Comparison of ENCODE assay signal across 21 cellular contexts in the genomic region with DNA sequence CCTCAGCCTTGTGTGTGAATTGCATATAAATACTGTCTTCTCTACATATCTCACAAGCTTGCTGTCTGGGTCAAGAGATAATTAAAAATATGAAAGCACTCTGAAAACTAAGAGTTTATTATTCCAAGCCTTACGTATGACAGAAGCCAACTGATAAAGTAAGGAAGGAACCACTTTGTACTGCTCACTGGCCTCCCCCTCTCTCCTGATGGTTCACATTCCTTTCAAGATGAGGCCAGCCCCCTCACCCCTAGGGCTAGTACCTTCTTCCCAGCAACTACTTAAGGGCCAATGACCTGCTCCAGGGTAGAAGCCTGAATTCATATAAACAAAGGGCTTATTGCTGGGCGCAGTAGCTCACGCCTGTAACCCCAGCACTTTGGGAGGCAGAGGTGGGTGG. TPM values are rescaled to one million over a fixed set of nuclear protein-coding genes. Genes with fewer than 3 reads are reported as not detected.
DNase-seq lines count a peak whose midpoint lies in the region; ATAC-seq and TF ChIP-seq lines count a peak whose summit lies in the region.
"Had no signal": no experiment of that assay in that cellular context is flagged by ENCODE, and none has a peak within 500 bp of the region (broad histone marks: within the 10 kb centered on the region; RNA-seq: fewer than 3 reads in every experiment).

No MANE protein-coding gene starts in this region.

- H3K27me3 ChIP-seq in H9 (ENCODE audit: insufficient read depth, low read length), result no peaks in the 10 kb centered on the region
- no peaks in the 10 kb centered on the region for H3K27me3 ChIP-seq in neutrophil
- H3K27me3 ChIP-seq: BLaER1 treated with 17β-estradiol and CSF1 and Interleukin-3, amounts not matched to agents 10 nM and 100 nM; esophagus muscularis mucosa; gastroesophageal sphincter; SJSA1 had no signal

- H4K20me1 ChIP-seq in H9 (ENCODE audit: control insufficient read depth, insufficient read depth, insufficient read length), result no peaks in the 10 kb centered on the region
- H4K20me1 ChIP-seq: BLaER1 treated with 17β-estradiol and CSF1 and Interleukin-3, amounts not matched to agents 10 nM and 100 nM had no signal

- no peak overlapping the region for H2AFZ ChIP-seq in H9 (ENCODE audit: low read length)

- no peak overlapping the region for H3K27ac ChIP-seq in H9 (ENCODE audit: insufficient read length, low read depth, low read length)
- H3K27ac ChIP-seq in neutrophil, result peak overlapping the region; percentile 13
- H3K27ac ChIP-seq: esophagus muscularis mucosa, gastroesophageal sphincter, prostate gland, SJSA1 had no signal

- CTCF ChIA-PET in activated CD8-positive, alpha-beta memory T cell treated with anti-CD3 and anti-CD28 coated beads, Interleukin-2, amount 10 ng/mL, durations not matched to agents 7 days and 5 days (lab: Charles Lee), result interaction anchor here (1.2 to 8.1 kb wide), 6 partner anchors 8 to 179 kb away, joined by 3 to 37 read pairs (median 4); no protein-coding TSS in a partner anchor

- peaks cover 2% of the 10 kb centered on the region for H3K9me3 Mint-ChIP-seq in activated CD8-positive, alpha-beta memory T cell treated with anti-CD3 and anti-CD28 coated beads, Interleukin-2, amount 10 ng/mL, durations not matched to agents 7 days and 5 days (ENCODE audit: low read depth)
- H3K9me3 Mint-ChIP-seq in H9, result peaks cover 59 to 75% of the 10 kb centered on the region in 2 experiments
- no peaks in the 10 kb centered on the region for H3K9me3 Mint-ChIP-seq in activated T-helper 17 cell treated with anti-CD3 and anti-CD28 coated beads, Interleukin-2, amount 50 U/mL, for 72 hours
- H3K9me3 Mint-ChIP-seq: IgD-negative memory B cell had no signal

- no peak overlapping the region for H3K4ac ChIP-seq in H9 (ENCODE audit: low read depth, low read length)

- no peak overlapping the region for H2BK15ac ChIP-seq in H9 (ENCODE audit: low read depth, low read length)

- no peak overlapping the region for H4K8ac ChIP-seq in H9 (replicated peaks; ENCODE audit: insufficient read length, low read depth, low read length)

- TF ChIP-seq CTCF in H9 (conservative IDR thresholded peaks at IDR 0.05) (no peak), neutrophil (IDR thresholded peaks at IDR 0.05) (no peak)

- no peak overlapping the region for H2BK12ac ChIP-seq in H9 (ENCODE audit: insufficient read length, low read depth, low read length)

- no peak overlapping the region for H4K5ac ChIP-seq in H9 (ENCODE audit: insufficient read length, low read depth, low read length)

- no peak overlapping the region for H3K4me3 ChIP-seq in neutrophil (ENCODE audit: low read depth in 1 of 2, low read length in 1 of 2)
- H3K4me3 ChIP-seq: BLaER1 treated with 17β-estradiol and CSF1 and Interleukin-3, amounts not matched to agents 10 nM and 100 nM; esophagus muscularis mucosa; gastroesophageal sphincter; GM12878; prostate gland; SJSA1; smooth muscle cell had no signal

- H3K4me1 ChIP-seq in H9 (ENCODE audit: insufficient read depth, low read length), result peaks cover 4% of the 10 kb centered on the region; the same call in 1 of the 2 replicates
- H3K4me1 ChIP-seq in neutrophil (ENCODE audit: control insufficient read depth in 1 of 2, insufficient read depth in 1 of 2, low read depth in 1 of 2, low read length in 1 of 2), result peaks cover 37 to 43% of the 10 kb centered on the region in 2 experiments
- H3K4me1 ChIP-seq: prostate gland had no signal

- no peak overlapping the region for H3K18ac ChIP-seq in H9 (ENCODE audit: insufficient read length, low read depth, low read length)

- no peak for DNase-seq in activated CD8-positive, alpha-beta memory T cell treated with anti-CD3 and anti-CD28 coated beads, Interleukin-2, amount 10 ng/mL, durations not matched to agents 7 days and 5 days
- no peak for DNase-seq in activated CD8-positive, alpha-beta memory T cell treated with anti-CD3 and anti-CD28 coated beads, Interleukin-2, amount 50 U/mL, for 4 hours
- DNase-seq in H9, result peak; percentile 42
- DNase-seq in cerebellar nuclear complex (lab: John Stamatoyannopoulos, UW), result no peak
- DNase-seq: aorta, GF-D8, left cardiac atrium had no signal

- H3K4me1 Mint-ChIP-seq in activated CD8-positive, alpha-beta memory T cell treated with anti-CD3 and anti-CD28 coated beads, Interleukin-2, amount 10 ng/mL, durations not matched to agents 7 days and 5 days, result peaks cover 46% of the 10 kb centered on the region
- H3K4me1 Mint-ChIP-seq in H9, result peaks cover 21 to 27% of the 10 kb centered on the region in 2 experiments
- peaks cover 28% of the 10 kb centered on the region for H3K4me1 Mint-ChIP-seq in activated T-helper 17 cell treated with anti-CD3 and anti-CD28 coated beads, Interleukin-2, amount 50 U/mL, for 72 hours

- WGBS in H9 (ENCODE audit: extremely low coverage, insufficient read length, low lambda C conversion rate), result no CpG with 5 or more reads among the region's 3 CpGs

- no peaks in the 10 kb centered on the region for H3K36me3 ChIP-seq in neutrophil
- H3K36me3 ChIP-seq: BLaER1 treated with 17β-estradiol and CSF1 and Interleukin-3, amounts not matched to agents 10 nM and 100 nM; esophagus muscularis mucosa; gastroesophageal sphincter; prostate gland; SJSA1 had no signal

- no peaks in the 10 kb centered on the region for H3K79me1 ChIP-seq in H9 (ENCODE audit: insufficient read depth, low read depth, low read length, poor library complexity, severe bottlenecking)

- peaks cover 28% of the 10 kb centered on the region for H3K9me3 ChIP-seq in H9 (ENCODE audit: control insufficient read depth, low read depth, low read length)
- no peaks in the 10 kb centered on the region for H3K9me3 ChIP-seq in neutrophil
- H3K9me3 ChIP-seq: esophagus muscularis mucosa, gastroesophageal sphincter, prostate gland, SJSA1 had no signal

- no peaks in the 10 kb centered on the region for H3K23me2 ChIP-seq in H9 (ENCODE audit: insufficient read length, low read depth, low read length, poor library complexity, severe bottlenecking)

- H3K4me3 Mint-ChIP-seq in activated CD8-positive, alpha-beta memory T cell treated with anti-CD3 and anti-CD28 coated beads, Interleukin-2, amount 10 ng/mL, durations not matched to agents 7 days and 5 days, result no peak overlapping the region
- H3K4me3 Mint-ChIP-seq in H9, result no peak overlapping the region; a peak in 1 of 5 replicates
- H3K4me3 Mint-ChIP-seq in activated T-helper 17 cell treated with anti-CD3 and anti-CD28 coated beads, Interleukin-2, amount 50 U/mL, for 72 hours, result peak overlapping the region; percentile 89

- H4K91ac ChIP-seq in H9 (ENCODE audit: insufficient read length, low read depth, low read length), result no peak overlapping the region

- H3K79me2 ChIP-seq in H9 (ENCODE audit: insufficient read depth, low read length), result no peaks in the 10 kb centered on the region

- H3K27ac Mint-ChIP-seq in activated CD8-positive, alpha-beta memory T cell treated with anti-CD3 and anti-CD28 coated beads, Interleukin-2, amount 10 ng/mL, durations not matched to agents 7 days and 5 days, result peak overlapping the region; percentile 98
- H3K27ac Mint-ChIP-seq in H9, result no peak overlapping the region; a peak in 1 of 7 replicates
- H3K27ac Mint-ChIP-seq in activated T-helper 17 cell treated with anti-CD3 and anti-CD28 coated beads, Interleukin-2, amount 50 U/mL, for 72 hours, result peak overlapping the region; percentile 99

- ATAC-seq in activated CD8-positive, alpha-beta memory T cell treated with anti-CD3 and anti-CD28 coated beads, Interleukin-2, amount 10 ng/mL, durations not matched to agents 7 days and 5 days, result no peak
- ATAC-seq in activated T-helper 17 cell treated with anti-CD3 and anti-CD28 coated beads, Interleukin-2, amount 50 U/mL, for 72 hours (replicated peaks), result no peak
- ATAC-seq in GM19397 (IDR thresholded peaks at IDR 0.05; ENCODE audit: unreplicated experiment) (no peak), SK-N-SH treated with all-trans-retinoic acid at 6 μM for 48 hours (no peak)
- ATAC-seq: gastroesophageal sphincter, HCT116, left cardiac atrium had no signal

- no peak overlapping the region for H3K14ac ChIP-seq in H9 (ENCODE audit: insufficient read depth, low read length)

- H3K27me3 Mint-ChIP-seq in activated CD8-positive, alpha-beta memory T cell treated with anti-CD3 and anti-CD28 coated beads, Interleukin-2, amount 10 ng/mL, durations not matched to agents 7 days and 5 days, result no peaks in the 10 kb centered on the region
- H3K27me3 Mint-ChIP-seq in H9 (ENCODE audit: low read depth), result peaks cover 9% of the 10 kb centered on the region
- no peaks in the 10 kb centered on the region for H3K27me3 Mint-ChIP-seq in activated T-helper 17 cell treated with anti-CD3 and anti-CD28 coated beads, Interleukin-2, amount 50 U/mL, for 72 hours

- H2BK120ac ChIP-seq in H9 (ENCODE audit: low read depth, low read length, poor library complexity, severe bottlenecking), result no peak overlapping the region

- H3K36me3 Mint-ChIP-seq in activated CD8-positive, alpha-beta memory T cell treated with anti-CD3 and anti-CD28 coated beads, Interleukin-2, amount 10 ng/mL, durations not matched to agents 7 days and 5 days, result peaks cover 1% of the 10 kb centered on the region
- H3K36me3 Mint-ChIP-seq in H9 (ENCODE audit: insufficient read depth in 1 of 3, low read depth in 3 of 3), result peaks cover 0 to 4% (median 3%) of the 10 kb centered on the region in 3 experiments; a peak in 4 of 7 replicates
- H3K36me3 Mint-ChIP-seq in activated T-helper 17 cell treated with anti-CD3 and anti-CD28 coated beads, Interleukin-2, amount 50 U/mL, for 72 hours (ENCODE audit: low read depth), result peaks cover 7% of the 10 kb centered on the region
- H3K36me3 Mint-ChIP-seq: IgD-negative memory B cell had no signal

- H3K23ac ChIP-seq in H9 (ENCODE audit: insufficient read length, low read depth, low read length), result no peak overlapping the region

- H2BK5ac ChIP-seq in H9 (ENCODE audit: insufficient read length, low read length), result no peak overlapping the region

- H2BK20ac ChIP-seq in H9 (ENCODE audit: low read depth, low read length, poor library complexity, severe bottlenecking), result no peak overlapping the region

- no peak overlapping the region for H3K4me2 ChIP-seq in H9 (ENCODE audit: insufficient read depth, insufficient read length, low read length)
- H3K4me2 ChIP-seq: smooth muscle cell had no signal

- no peak overlapping the region for H2AK5ac ChIP-seq in H9 (ENCODE audit: insufficient read length, low read length)

- H3K9ac ChIP-seq in H9 (ENCODE audit: extremely low read depth, insufficient read length, low read length), result no peak overlapping the region
- H3K9ac ChIP-seq: BLaER1 treated with 17β-estradiol and CSF1 and Interleukin-3, amounts not matched to agents 10 nM and 100 nM had no signal

- H3K56ac ChIP-seq in H9 (ENCODE audit: insufficient read length, low read depth, low read length), result no peak overlapping the region

- H3T11ph ChIP-seq in H9 (ENCODE audit: low read length), result no peak overlapping the region

RNA-seq across cellular contexts. Expression of a gene that starts 5.4 kb away (rescaled TPM):
- total RNA-seq in activated CD8-positive, alpha-beta memory T cell treated with anti-CD3 and anti-CD28 coated beads, Interleukin-2, amount 10 ng/mL, durations not matched to agents 7 days and 5 days, result 1 to 10 TPM; 2.1 to 4.7 TPM
- total RNA-seq in H9 (2021), result 0.92 and 0.98 TPM in 2 replicates
- under 1 TPM in 1 of 2 donors, not detected in 1; 0.26 TPM for total RNA-seq in activated T-helper 17 cell treated with anti-CD3 and anti-CD28 coated beads, Interleukin-2, amount 50 U/mL, for 72 hours
- total RNA-seq: A673, esophagus muscularis mucosa, smooth muscle cell had no signal

RNA-seq across cellular contexts. Expression of a gene that starts 38.4 kb away (rescaled TPM):
- 1,000 to 10,000 TPM; 1,797 to 1,809 TPM for total RNA-seq in activated CD8-positive, alpha-beta memory T cell treated with anti-CD3 and anti-CD28 coated beads, Interleukin-2, amount 10 ng/mL, durations not matched to agents 7 days and 5 days
- total RNA-seq in H9 (2021), result 2,033 and 2,054 TPM in 2 replicates
- 1,000 to 10,000 TPM; 2,393 to 3,257 TPM for total RNA-seq in activated T-helper 17 cell treated with anti-CD3 and anti-CD28 coated beads, Interleukin-2, amount 50 U/mL, for 72 hours

Comparison
In these comparisons a context has a peak if more than half of its experiments do, and no peak if none do; other contexts are left out.
1. H3K27ac Mint-ChIP-seq: peak in activated CD8-positive, alpha-beta memory T cell treated with anti-CD3 and anti-CD28 coated beads, Interleukin-2, amount 10 ng/mL, durations not matched to agents 7 days and 5 days (single experiment) and activated T-helper 17 cell treated with anti-CD3 and anti-CD28 coated beads, Interleukin-2, amount 50 U/mL, for 72 hours (single experiment); none in H9 (0 of 3).